In the genomic region with DNA sequence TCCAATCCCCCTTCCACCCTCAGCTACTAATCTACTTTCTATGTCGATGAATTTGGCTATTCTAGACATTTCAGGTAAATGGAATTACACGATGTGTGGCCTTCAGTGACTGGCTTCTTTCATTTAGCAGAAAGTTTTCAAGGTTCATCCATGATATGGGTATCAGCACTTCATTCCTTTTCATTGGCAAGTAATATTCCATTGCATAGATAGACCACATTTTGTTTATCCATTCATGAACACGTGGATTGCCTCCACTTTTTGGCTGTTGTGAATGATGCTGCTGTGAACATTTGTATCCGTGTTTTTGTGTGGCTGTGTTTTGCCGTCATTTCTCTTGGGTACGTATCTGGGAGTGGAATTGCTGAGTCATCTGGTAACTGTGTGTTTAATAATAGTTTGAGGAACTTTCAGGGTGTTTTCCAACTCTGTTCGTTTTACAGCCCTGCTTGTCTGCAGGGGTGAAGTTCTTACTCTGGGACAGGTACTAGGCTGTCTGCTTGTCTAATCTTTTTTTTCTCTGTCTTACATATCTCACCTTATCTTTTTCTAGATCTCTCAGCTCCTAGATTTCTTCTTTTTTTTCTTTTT, we compare ENCODE assay signal across 2 cellular contexts.
TF ChIP-seq lines count a peak whose summit lies in the region.

No MANE protein-coding gene starts in this region.

TF ChIP-seq in IMR-90, 13 proteins besides CTCF, POLR2A, EP300 and RAD21:
- TF ChIP-seq CHD1 (IDR thresholded peaks at IDR 0.05; ENCODE audit: low read depth, low read length) = no peak
- TF ChIP-seq CEBPB (IDR thresholded peaks at IDR 0.05; ENCODE audit: low read depth, low read length) = no peak
- TF ChIP-seq, protein P1, sequence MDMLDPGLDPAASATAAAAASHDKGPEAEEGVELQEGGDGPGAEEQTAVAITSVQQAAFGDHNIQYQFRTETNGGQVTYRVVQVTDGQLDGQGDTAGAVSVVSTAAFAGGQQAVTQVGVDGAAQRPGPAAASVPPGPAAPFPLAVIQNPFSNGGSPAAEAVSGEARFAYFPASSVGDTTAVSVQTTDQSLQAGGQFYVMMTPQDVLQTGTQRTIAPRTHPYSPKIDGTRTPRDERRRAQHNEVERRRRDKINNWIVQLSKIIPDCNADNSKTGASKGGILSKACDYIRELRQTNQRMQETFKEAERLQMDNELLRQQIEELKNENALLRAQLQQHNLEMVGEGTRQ (IDR thresholded peaks at IDR 0.05; ENCODE audit: low read depth, low read length) = no peak
- peak; percentile 62 for TF ChIP-seq MAFK (IDR thresholded peaks at IDR 0.05; ENCODE audit: low read depth, low read length)
- peak; percentile 86 for TF ChIP-seq NFE2L2 (IDR thresholded peaks at IDR 0.05; ENCODE audit: low read depth, low read length)
- TF ChIP-seq FOS (IDR thresholded peaks at IDR 0.05; ENCODE audit: low read depth, low read length) = no peak
- TF ChIP-seq, protein P2, sequence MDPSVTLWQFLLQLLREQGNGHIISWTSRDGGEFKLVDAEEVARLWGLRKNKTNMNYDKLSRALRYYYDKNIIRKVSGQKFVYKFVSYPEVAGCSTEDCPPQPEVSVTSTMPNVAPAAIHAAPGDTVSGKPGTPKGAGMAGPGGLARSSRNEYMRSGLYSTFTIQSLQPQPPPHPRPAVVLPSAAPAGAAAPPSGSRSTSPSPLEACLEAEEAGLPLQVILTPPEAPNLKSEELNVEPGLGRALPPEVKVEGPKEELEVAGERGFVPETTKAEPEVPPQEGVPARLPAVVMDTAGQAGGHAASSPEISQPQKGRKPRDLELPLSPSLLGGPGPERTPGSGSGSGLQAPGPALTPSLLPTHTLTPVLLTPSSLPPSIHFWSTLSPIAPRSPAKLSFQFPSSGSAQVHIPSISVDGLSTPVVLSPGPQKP (IDR thresholded peaks at IDR 0.05; ENCODE audit: borderline replicate concordance, low read depth, low read length) = no peak
- TF ChIP-seq BHLHE40 (IDR thresholded peaks at IDR 0.05; ENCODE audit: low read depth, low read length) = no peak

TF ChIP-seq in K562, 482 proteins besides CTCF, POLR2A, EP300 and RAD21 (continues in another document):
- TF ChIP-seq HIVEP1 (CRISPR knock-in tag; IDR thresholded peaks at IDR 0.05) (no peak), WHSC1 (IDR thresholded peaks at IDR 0.05; ENCODE audit: low read length) (no peak), KDM5B (IDR thresholded peaks at IDR 0.05; ENCODE audit: insufficient replicate concordance, low read depth, low read length) (no peak), SNRNP70 (optimal IDR thresholded peaks at IDR 0.05; ENCODE audit: low read depth, low read length) (no peak), MTA1 (IDR thresholded peaks at IDR 0.05; ENCODE audit: borderline replicate concordance) (peak; percentile 31; the same call in 1 of the 2 replicates), NCOA6 (IDR thresholded peaks at IDR 0.05) (no peak), ZNF316 (IDR thresholded peaks at IDR 0.05) (peak; percentile 97), SMARCA4 (IDR thresholded peaks at IDR 0.05) (0 out of 2 replicates have a peak, but pooled peaks have one; percentile 33), MAFF (IDR thresholded peaks at IDR 0.05; ENCODE audit: low read length) (peak; percentile 92), ARID1B (IDR thresholded peaks at IDR 0.05) (peak; percentile 32), RBM22 (IDR thresholded peaks at IDR 0.05; ENCODE audit: low read depth, low read length, poor library complexity, severe bottlenecking) (no peak), ZNF140 (CRISPR knock-in tag; IDR thresholded peaks at IDR 0.05) (no peak), BCOR (IDR thresholded peaks at IDR 0.05) (peak; percentile 92), LEF1 (IDR thresholded peaks at IDR 0.05) (0 out of 2 replicates have a peak, but pooled peaks have one; percentile 23), SIX5 (IDR thresholded peaks at IDR 0.05; ENCODE audit: borderline replicate concordance in 1 of 2, insufficient read depth in 1 of 2, low read depth in 1 of 2, low read length in 2 of 2) (no peak), ZFP30 (CRISPR knock-in tag; IDR thresholded peaks at IDR 0.05; ENCODE audit: borderline replicate concordance) (no peak), RCOR1 (IDR thresholded peaks at IDR 0.05; ENCODE audit: borderline replicate concordance in 1 of 2, low read depth in 2 of 2, low read length in 2 of 2) (peak in 1 of 2 experiments; percentile 21; a peak in 1 of 4 replicates), FOXJ3 (CRISPR knock-in tag; IDR thresholded peaks at IDR 0.05) (no peak), KHSRP (IDR thresholded peaks at IDR 0.05) (no peak), MAFK (IDR thresholded peaks at IDR 0.05; ENCODE audit: low read length) (peak; percentile 85), RBM15 (IDR thresholded peaks at IDR 0.05; ENCODE audit: insufficient read depth, low read length) (no peak), BRF1 (IDR thresholded peaks at IDR 0.05; ENCODE audit: borderline replicate concordance, extremely low read depth, insufficient read length) (no peak), JUND (IDR thresholded peaks at IDR 0.05; ENCODE audit: borderline replicate concordance, low read depth, low read length) (no peak), JUND (tag; IDR thresholded peaks at IDR 0.05; ENCODE audit: borderline replicate concordance, low read depth, low read length) (peak; percentile 59; the same call in 1 of the 3 replicates), ZNF3 (CRISPR knock-in tag; IDR thresholded peaks at IDR 0.05) (no peak), NFIX (CRISPR knock-in tag; IDR thresholded peaks at IDR 0.05; ENCODE audit: low read depth) (no peak), MTF1 (CRISPR knock-in tag; IDR thresholded peaks at IDR 0.05; ENCODE audit: borderline replicate concordance) (no peak), THRAP3 (IDR thresholded peaks at IDR 0.05; ENCODE audit: borderline replicate concordance) (no peak), RB1 (IDR thresholded peaks at IDR 0.05; ENCODE audit: low read depth) (no peak), PURB (CRISPR knock-in tag; IDR thresholded peaks at IDR 0.05; ENCODE audit: low read depth) (no peak), NFE2L1 (tag; IDR thresholded peaks at IDR 0.05; ENCODE audit: borderline replicate concordance, low read depth) (peak; percentile 81), ZNF146 (CRISPR knock-in tag; IDR thresholded peaks at IDR 0.05; ENCODE audit: unreplicated experiment) (peak; percentile 100), U2AF1 (optimal IDR thresholded peaks at IDR 0.05; ENCODE audit: low read depth, low read length) (no peak), CBX3 (IDR thresholded peaks at IDR 0.05; ENCODE audit: borderline replicate concordance in 1 of 2, low read length in 2 of 2) (0 out of 3 replicates have a peak, but pooled peaks of 1 of the 2 experiments have one; percentile 36), NFE2 (IDR thresholded peaks at IDR 0.05; ENCODE audit: low read depth) (peak; percentile 90), SMARCA5 (IDR thresholded peaks at IDR 0.05) (peak; percentile 82; the same call in 1 of the 2 replicates), C11orf30 (IDR thresholded peaks at IDR 0.05; ENCODE audit: low read depth) (peak; percentile 95)
- TF ChIP-seq, protein P3, sequence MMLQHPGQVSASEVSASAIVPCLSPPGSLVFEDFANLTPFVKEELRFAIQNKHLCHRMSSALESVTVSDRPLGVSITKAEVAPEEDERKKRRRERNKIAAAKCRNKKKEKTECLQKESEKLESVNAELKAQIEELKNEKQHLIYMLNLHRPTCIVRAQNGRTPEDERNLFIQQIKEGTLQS (IDR thresholded peaks at IDR 0.05) = no peak
- TF ChIP-seq, protein P3 (CRISPR knock-in tag; conservative IDR thresholded peaks at IDR 0.05) = no peak
- TF ChIP-seq, protein P4, sequence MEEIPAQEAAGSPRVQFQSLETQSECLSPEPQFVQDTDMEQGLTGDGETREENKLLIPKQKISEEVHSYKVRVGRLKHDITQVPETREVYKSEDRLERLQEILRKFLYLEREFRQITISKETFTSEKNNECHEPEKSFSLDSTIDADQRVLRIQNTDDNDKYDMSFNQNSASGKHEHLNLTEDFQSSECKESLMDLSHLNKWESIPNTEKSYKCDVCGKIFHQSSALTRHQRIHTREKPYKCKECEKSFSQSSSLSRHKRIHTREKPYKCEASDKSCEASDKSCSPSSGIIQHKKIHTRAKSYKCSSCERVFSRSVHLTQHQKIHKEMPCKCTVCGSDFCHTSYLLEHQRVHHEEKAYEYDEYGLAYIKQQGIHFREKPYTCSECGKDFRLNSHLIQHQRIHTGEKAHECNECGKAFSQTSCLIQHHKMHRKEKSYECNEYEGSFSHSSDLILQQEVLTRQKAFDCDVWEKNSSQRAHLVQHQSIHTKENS (CRISPR knock-in tag; IDR thresholded peaks at IDR 0.05) = no peak
- TF ChIP-seq, protein P5, sequence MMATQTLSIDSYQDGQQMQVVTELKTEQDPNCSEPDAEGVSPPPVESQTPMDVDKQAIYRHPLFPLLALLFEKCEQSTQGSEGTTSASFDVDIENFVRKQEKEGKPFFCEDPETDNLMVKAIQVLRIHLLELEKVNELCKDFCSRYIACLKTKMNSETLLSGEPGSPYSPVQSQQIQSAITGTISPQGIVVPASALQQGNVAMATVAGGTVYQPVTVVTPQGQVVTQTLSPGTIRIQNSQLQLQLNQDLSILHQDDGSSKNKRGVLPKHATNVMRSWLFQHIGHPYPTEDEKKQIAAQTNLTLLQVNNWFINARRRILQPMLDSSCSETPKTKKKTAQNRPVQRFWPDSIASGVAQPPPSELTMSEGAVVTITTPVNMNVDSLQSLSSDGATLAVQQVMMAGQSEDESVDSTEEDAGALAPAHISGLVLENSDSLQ (IDR thresholded peaks at IDR 0.05) = no peak
- TF ChIP-seq, protein P6, sequence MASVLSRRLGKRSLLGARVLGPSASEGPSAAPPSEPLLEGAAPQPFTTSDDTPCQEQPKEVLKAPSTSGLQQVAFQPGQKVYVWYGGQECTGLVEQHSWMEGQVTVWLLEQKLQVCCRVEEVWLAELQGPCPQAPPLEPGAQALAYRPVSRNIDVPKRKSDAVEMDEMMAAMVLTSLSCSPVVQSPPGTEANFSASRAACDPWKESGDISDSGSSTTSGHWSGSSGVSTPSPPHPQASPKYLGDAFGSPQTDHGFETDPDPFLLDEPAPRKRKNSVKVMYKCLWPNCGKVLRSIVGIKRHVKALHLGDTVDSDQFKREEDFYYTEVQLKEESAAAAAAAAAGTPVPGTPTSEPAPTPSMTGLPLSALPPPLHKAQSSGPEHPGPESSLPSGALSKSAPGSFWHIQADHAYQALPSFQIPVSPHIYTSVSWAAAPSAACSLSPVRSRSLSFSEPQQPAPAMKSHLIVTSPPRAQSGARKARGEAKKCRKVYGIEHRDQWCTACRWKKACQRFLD (CRISPR knock-in tag; IDR thresholded peaks at IDR 0.05) = no peak
- TF ChIP-seq, protein P7, sequence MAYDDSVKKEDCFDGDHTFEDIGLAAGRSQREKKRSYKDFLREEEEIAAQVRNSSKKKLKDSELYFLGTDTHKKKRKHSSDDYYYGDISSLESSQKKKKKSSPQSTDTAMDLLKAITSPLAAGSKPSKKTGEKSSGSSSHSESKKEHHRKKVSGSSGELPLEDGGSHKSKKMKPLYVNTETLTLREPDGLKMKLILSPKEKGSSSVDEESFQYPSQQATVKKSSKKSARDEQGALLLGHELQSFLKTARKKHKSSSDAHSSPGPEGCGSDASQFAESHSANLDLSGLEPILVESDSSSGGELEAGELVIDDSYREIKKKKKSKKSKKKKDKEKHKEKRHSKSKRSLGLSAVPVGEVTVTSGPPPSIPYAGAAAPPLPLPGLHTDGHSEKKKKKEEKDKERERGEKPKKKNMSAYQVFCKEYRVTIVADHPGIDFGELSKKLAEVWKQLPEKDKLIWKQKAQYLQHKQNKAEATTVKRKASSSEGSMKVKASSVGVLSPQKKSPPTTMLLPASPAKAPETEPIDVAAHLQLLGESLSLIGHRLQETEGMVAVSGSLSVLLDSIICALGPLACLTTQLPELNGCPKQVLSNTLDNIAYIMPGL (CRISPR knock-in tag; IDR thresholded peaks at IDR 0.05) = no peak
- TF ChIP-seq, protein P8, sequence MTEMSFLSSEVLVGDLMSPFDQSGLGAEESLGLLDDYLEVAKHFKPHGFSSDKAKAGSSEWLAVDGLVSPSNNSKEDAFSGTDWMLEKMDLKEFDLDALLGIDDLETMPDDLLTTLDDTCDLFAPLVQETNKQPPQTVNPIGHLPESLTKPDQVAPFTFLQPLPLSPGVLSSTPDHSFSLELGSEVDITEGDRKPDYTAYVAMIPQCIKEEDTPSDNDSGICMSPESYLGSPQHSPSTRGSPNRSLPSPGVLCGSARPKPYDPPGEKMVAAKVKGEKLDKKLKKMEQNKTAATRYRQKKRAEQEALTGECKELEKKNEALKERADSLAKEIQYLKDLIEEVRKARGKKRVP (CRISPR knock-in tag; IDR thresholded peaks at IDR 0.05) = no peak
- TF ChIP-seq, protein P9, sequence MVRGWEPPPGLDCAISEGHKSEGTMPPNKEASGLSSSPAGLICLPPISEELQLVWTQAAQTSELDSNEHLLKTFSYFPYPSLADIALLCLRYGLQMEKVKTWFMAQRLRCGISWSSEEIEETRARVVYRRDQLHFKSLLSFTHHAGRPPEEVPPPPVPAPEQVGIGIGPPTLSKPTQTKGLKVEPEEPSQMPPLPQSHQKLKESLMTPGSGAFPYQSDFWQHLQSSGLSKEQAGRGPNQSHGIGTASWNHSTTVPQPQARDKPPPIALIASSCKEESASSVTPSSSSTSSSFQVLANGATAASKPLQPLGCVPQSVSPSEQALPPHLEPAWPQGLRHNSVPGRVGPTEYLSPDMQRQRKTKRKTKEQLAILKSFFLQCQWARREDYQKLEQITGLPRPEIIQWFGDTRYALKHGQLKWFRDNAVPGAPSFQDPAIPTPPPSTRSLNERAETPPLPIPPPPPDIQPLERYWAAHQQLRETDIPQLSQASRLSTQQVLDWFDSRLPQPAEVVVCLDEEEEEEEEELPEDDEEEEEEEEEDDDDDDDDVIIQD (CRISPR knock-in tag; IDR thresholded peaks at IDR 0.05) = no peak
- TF ChIP-seq, protein P10, sequence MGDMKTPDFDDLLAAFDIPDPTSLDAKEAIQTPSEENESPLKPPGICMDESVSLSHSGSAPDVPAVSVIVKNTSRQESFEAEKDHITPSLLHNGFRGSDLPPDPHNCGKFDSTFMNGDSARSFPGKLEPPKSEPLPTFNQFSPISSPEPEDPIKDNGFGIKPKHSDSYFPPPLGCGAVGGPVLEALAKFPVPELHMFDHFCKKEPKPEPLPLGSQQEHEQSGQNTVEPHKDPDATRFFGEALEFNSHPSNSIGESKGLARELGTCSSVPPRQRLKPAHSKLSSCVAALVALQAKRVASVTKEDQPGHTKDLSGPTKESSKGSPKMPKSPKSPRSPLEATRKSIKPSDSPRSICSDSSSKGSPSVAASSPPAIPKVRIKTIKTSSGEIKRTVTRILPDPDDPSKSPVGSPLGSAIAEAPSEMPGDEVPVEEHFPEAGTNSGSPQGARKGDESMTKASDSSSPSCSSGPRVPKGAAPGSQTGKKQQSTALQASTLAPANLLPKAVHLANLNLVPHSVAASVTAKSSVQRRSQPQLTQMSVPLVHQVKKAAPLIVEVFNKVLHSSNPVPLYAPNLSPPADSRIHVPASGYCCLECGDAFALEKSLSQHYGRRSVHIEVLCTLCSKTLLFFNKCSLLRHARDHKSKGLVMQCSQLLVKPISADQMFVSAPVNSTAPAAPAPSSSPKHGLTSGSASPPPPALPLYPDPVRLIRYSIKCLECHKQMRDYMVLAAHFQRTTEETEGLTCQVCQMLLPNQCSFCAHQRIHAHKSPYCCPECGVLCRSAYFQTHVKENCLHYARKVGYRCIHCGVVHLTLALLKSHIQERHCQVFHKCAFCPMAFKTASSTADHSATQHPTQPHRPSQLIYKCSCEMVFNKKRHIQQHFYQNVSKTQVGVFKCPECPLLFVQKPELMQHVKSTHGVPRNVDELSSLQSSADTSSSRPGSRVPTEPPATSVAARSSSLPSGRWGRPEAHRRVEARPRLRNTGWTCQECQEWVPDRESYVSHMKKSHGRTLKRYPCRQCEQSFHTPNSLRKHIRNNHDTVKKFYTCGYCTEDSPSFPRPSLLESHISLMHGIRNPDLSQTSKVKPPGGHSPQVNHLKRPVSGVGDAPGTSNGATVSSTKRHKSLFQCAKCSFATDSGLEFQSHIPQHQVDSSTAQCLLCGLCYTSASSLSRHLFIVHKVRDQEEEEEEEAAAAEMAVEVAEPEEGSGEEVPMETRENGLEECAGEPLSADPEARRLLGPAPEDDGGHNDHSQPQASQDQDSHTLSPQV (IDR thresholded peaks at IDR 0.05) = no peak
